In genomic region chr5:177476531-177477233, GRCh38 we compare ENCODE assay signal across 10 cellular contexts. TPM values are rescaled to one million over a fixed set of nuclear protein-coding genes. Genes with fewer than 3 reads are reported as not detected.
A peak's percentile ranks its signal among the peaks of the same experiment; 100 is the strongest.
DNase-seq lines count a peak whose midpoint lies in the region; ATAC-seq, FAIRE-seq and TF ChIP-seq lines count a peak whose summit lies in the region.
"Had no signal": no experiment of that assay in that cellular context is flagged by ENCODE, and none has a peak within 500 bp of the region (broad histone marks: within the 10 kb centered on the region; RNA-seq: fewer than 3 reads in every experiment).

No MANE protein-coding gene starts in this region.

- intact Hi-C loops in K562 (cut with micrococcal nuclease) = no loop called here

- H3K27me3 ChIP-seq in K562 (ENCODE audit: control insufficient read depth in 2 of 2, insufficient read depth in 2 of 2, low read length in 2 of 2) (no peaks in the 10 kb centered on the region), osteoblast (ENCODE audit: insufficient read depth, low read length) (no peaks in the 10 kb centered on the region)

- H3K4me3 ChIP-seq in K562 (no peak overlapping the region), osteoblast (ENCODE audit: insufficient read depth, low read length) (no peak overlapping the region)

- H3K9ac ChIP-seq in K562 (ENCODE audit: insufficient read depth in 1 of 2, low read depth in 2 of 2, low read length in 2 of 2) = no peak overlapping the region

- H4K20me1 ChIP-seq in K562 (replicated peaks; ENCODE audit: control insufficient read depth, insufficient read depth, low read length) (no peaks in the 10 kb centered on the region), osteoblast (ENCODE audit: insufficient read depth, low read length) (peaks cover 17% of the 10 kb centered on the region)

- H3K79me2 ChIP-seq in K562 (ENCODE audit: control insufficient read depth, insufficient read depth, low read length) (peaks cover 12% of the 10 kb centered on the region), osteoblast (ENCODE audit: insufficient read depth, low read length) (peaks cover 12% of the 10 kb centered on the region)

- in situ Hi-C loops in K562 (cut with MboI) = no loop called here

- H3K27ac ChIP-seq in K562 (ENCODE audit: extremely low read depth, low read depth, low read length) (peak overlapping the region; percentile 45; the same call in 2 of the 3 replicates), osteoblast (ENCODE audit: low read depth, low read length) (no peak overlapping the region)

- BruUV-seq in K562 (replicated peaks; lab: Mats Ljungman, UMichigan) = no TSS peak

- H3K9me1 ChIP-seq in K562 (ENCODE audit: control insufficient read depth, insufficient read depth, low read length) = no peaks in the 10 kb centered on the region

- no peak for ATAC-seq in K562
- no peak for ATAC-seq in GM19467 (IDR thresholded peaks at IDR 0.05; ENCODE audit: unreplicated experiment)

- TF ChIP-seq CTCF in K562 (IDR thresholded peaks at IDR 0.05 in 2 of 3, conservative IDR thresholded peaks at IDR 0.05 in 1 of 3; ENCODE audit: insufficient read depth in 2 of 3, low read depth in 1 of 3, low read length in 3 of 3) (no peak), osteoblast (IDR thresholded peaks at IDR 0.05; ENCODE audit: extremely low read depth, low read depth, low read length) (no peak)

- TF ChIP-seq EP300 in K562 (IDR thresholded peaks at IDR 0.05; ENCODE audit: low read length) = no peak

- no peak for TF ChIP-seq RAD21 in K562 (CRISPR knock-in tag; conservative IDR thresholded peaks at IDR 0.05 in 1 of 2, IDR thresholded peaks at IDR 0.05 in 1 of 2)

- H3K9me3 ChIP-seq in K562 (replicated peaks; ENCODE audit: control insufficient read depth, insufficient read depth, low read depth, low read length) (no peaks in the 10 kb centered on the region), osteoblast (ENCODE audit: low read depth, low read length) (no peaks in the 10 kb centered on the region)

- H2AFZ ChIP-seq in K562 (ENCODE audit: low read depth, low read length) (peak overlapping the region; percentile 56; the same call in 1 of the 2 replicates), osteoblast (ENCODE audit: low read length) (no peak overlapping the region)

- 59% methylated on average over 17 of the region's 18 CpGs for WGBS in K562 (ENCODE audit: insufficient coverage, low coverage, missing lambda C conversion rate)

- no peak for TF ChIP-seq POLR2A in K562 (conservative IDR thresholded peaks at IDR 0.05)

- H3K36me3 ChIP-seq in K562 (ENCODE audit: control insufficient read depth, insufficient read depth, low read length) (peaks cover 12% of the 10 kb centered on the region; the same call in 2 of the 3 replicates), osteoblast (ENCODE audit: insufficient read depth, low read length) (peaks cover 15% of the 10 kb centered on the region)

- H3K4me2 ChIP-seq in K562 (ENCODE audit: insufficient read depth, low read length) (no peak overlapping the region), osteoblast (ENCODE audit: insufficient read depth, low read length) (no peak overlapping the region)

- peaks cover 35 to 56% of the 10 kb centered on the region in 2 experiments for H3K4me1 ChIP-seq in K562 (replicated peaks in 1 of 2; ENCODE audit: control insufficient read depth in 2 of 2, insufficient read depth in 2 of 2, low read length in 2 of 2)
- peaks cover 21% of the 10 kb centered on the region for H3K4me1 ChIP-seq in osteoblast (ENCODE audit: insufficient read depth, low read length)

- CTCF ChIA-PET in K562 (lab: Yijun Ruan, JAX; ENCODE audit: low intra/inter-chr PET ratio) = no interaction called here

- peak; percentile 73 for FAIRE-seq in K562 (lab: Jason Lieb, UNC)
- FAIRE-seq: G401.6, urothelium cell line had no signal

- POLR2A ChIA-PET in K562 (lab: Yijun Ruan, JAX) = interaction anchor here (0.6 to 5.4 kb wide), 11 partner anchors 9 to 482 kb away, joined by 3 to 30 read pairs (median 4); no protein-coding TSS in a partner anchor

- DNase-seq in HCEC 1CT = peak; percentile 51
- peak in 1 of 4 experiments; percentile 31 for DNase-seq in K562 (ENCODE audit: extremely low read depth in 1 of 4, low spot score in 3 of 4)
- DNase-seq in osteoblast (ENCODE audit: insufficient read length, low spot score, missing footprints) = peak; percentile 90
- DNase-seq in NCI-H345 (lab: John Stamatoyannopoulos, UW) = no peak
- no peak for DNase-seq in T-helper 9 cell
- DNase-seq: activated naive CD4-positive, alpha-beta T cell treated with anti-CD3 and anti-CD28 coated beads, Interleukin-2, amount 10 ng/mL, durations not matched to agents 7 days and 5 days; stimulated activated CD4-positive, alpha-beta T cell treated with anti-CD3 and anti-CD28 coated beads, Interleukin-4, amount 100 ng/mL, for 1 hour had no signal

RNA-seq across cellular contexts. Expression of gene DBN1, which starts 3.2 kb away (rescaled TPM):
- 62.9 and 114 TPM in 2 replicates for total RNA-seq in K562 (2011; cell fraction: chromatin; rRNA removed; ENCODE audit: low replicate concordance)
- total RNA-seq in K562 (2011; cell fraction: nucleolus; rRNA removed) = 51.0 and 54.6 TPM in 2 replicates
- 24.9 and 46.2 TPM in 2 replicates for total RNA-seq in K562 (2011; cell fraction: nucleoplasm; rRNA removed)
- total RNA-seq in K562 (2014; rRNA removed) (72.9 and 87.2 TPM in 2 replicates), K562 (2014; rRNA removed; fragmentation: Illumina TruSeq; extraction: Trizol) (11.7 and 12.3 TPM in 2 replicates), K562 (2015; rRNA removed; fragmentation: Illumina TruSeq; extraction: Trizol) (27.9 and 33.0 TPM in 2 replicates), K562 (2021) (78.9 and 84.3 TPM in 2 replicates), osteoblast (121 and 139 TPM in 2 replicates)
- polyA plus RNA-seq in K562 (2011; rRNA removed) (34.3 and 44.2 TPM in 2 replicates), K562 (2014; fragmentation: Illumina TruSeq; extraction: Trizol) (22.1 and 54.4 TPM in 2 replicates), K562 (2014; fragmentation: Nextera tagmentation; extraction: Ambion mirVana) (under 1 TPM; 0.25 to 0.34 TPM), K562 (2014; rRNA removed) (53.2 and 81.8 TPM in 2 replicates)
- 21.2 and 83.9 TPM in 2 replicates for polyA plus RNA-seq in K562 (2011; cell fraction: cytosol; rRNA removed)
- 142 and 188 TPM in 2 replicates for polyA plus RNA-seq in K562 (2011; cell fraction: nucleus; rRNA removed)
- polyA plus RNA-seq in K562 (2012) = 44.7 and 45.1 TPM in 2 replicates
- 20.0 and 24.6 TPM in 2 replicates for polyA minus RNA-seq in K562 (2011; rRNA and poly(A)+ RNA removed)
- polyA minus RNA-seq in K562 (2011; cell fraction: cytosol; rRNA and poly(A)+ RNA removed) = 26.6 and 37.0 TPM in 2 replicates
- polyA minus RNA-seq in K562 (2011; cell fraction: nucleus; rRNA and poly(A)+ RNA removed) = 30.0 and 61.5 TPM in 2 replicates

RNA-seq across cellular contexts. Expression of gene PDLIM7, which starts 20.7 kb away (rescaled TPM):
- total RNA-seq in K562 (2011; cell fraction: chromatin; rRNA removed; ENCODE audit: low replicate concordance) = 145 and 420 TPM in 2 replicates
- total RNA-seq in K562 (2011; cell fraction: nucleolus; rRNA removed) = 271 and 275 TPM in 2 replicates
- 200 and 231 TPM in 2 replicates for total RNA-seq in K562 (2011; cell fraction: nucleoplasm; rRNA removed)
- total RNA-seq in K562 (2014; rRNA removed) (85.6 and 89.0 TPM in 2 replicates), K562 (2014; rRNA removed; fragmentation: Illumina TruSeq; extraction: Trizol) (6.4 and 10.4 TPM in 2 replicates), K562 (2015; rRNA removed; fragmentation: Illumina TruSeq; extraction: Trizol) (32.6 and 38.1 TPM in 2 replicates), K562 (2021) (112 and 124 TPM in 2 replicates), osteoblast (157 and 159 TPM in 2 replicates)
- polyA plus RNA-seq in K562 (2011; rRNA removed) (34.7 and 66.8 TPM in 2 replicates), K562 (2014; fragmentation: Illumina TruSeq; extraction: Trizol) (25.5 and 49.4 TPM in 2 replicates), K562 (2014; fragmentation: Nextera tagmentation; extraction: Ambion mirVana) (1 to 10 TPM; 2.1 to 4.1 TPM), K562 (2014; rRNA removed) (115 and 119 TPM in 2 replicates)
- 40.6 and 105 TPM in 2 replicates for polyA plus RNA-seq in K562 (2011; cell fraction: cytosol; rRNA removed)
- 255 and 454 TPM in 2 replicates for polyA plus RNA-seq in K562 (2011; cell fraction: nucleus; rRNA removed)
- polyA plus RNA-seq in K562 (2012) = 79.5 and 127 TPM in 2 replicates
- 18.4 and 18.7 TPM in 2 replicates for polyA minus RNA-seq in K562 (2011; rRNA and poly(A)+ RNA removed)
- 39.0 and 41.5 TPM in 2 replicates for polyA minus RNA-seq in K562 (2011; cell fraction: cytosol; rRNA and poly(A)+ RNA removed)
- 90.7 and 100 TPM in 2 replicates for polyA minus RNA-seq in K562 (2011; cell fraction: nucleus; rRNA and poly(A)+ RNA removed)

RNA-seq across cellular contexts. Expression of gene PRR7, which starts 30.1 kb away (rescaled TPM):
- 1.6 TPM in 1 of 2 replicates, not detected in the other for total RNA-seq in K562 (2011; cell fraction: chromatin; rRNA removed; ENCODE audit: low replicate concordance)
- 3.3 and 4.7 TPM in 2 replicates for total RNA-seq in K562 (2011; cell fraction: nucleolus; rRNA removed)
- 1.0 and 1.9 TPM in 2 replicates for total RNA-seq in K562 (2011; cell fraction: nucleoplasm; rRNA removed)
- total RNA-seq in K562 (2014; rRNA removed) (11.3 and 14.9 TPM in 2 replicates), K562 (2014; rRNA removed; fragmentation: Illumina TruSeq; extraction: Trizol) (not detected in 2 replicates), K562 (2015; rRNA removed; fragmentation: Illumina TruSeq; extraction: Trizol) (0.80 and 1.2 TPM in 2 replicates), K562 (2021) (9.7 and 10.4 TPM in 2 replicates), osteoblast (10.0 and 12.7 TPM in 2 replicates)
- polyA plus RNA-seq in K562 (2011; rRNA removed) (0.92 and 1.0 TPM in 2 replicates), K562 (2014; fragmentation: Illumina TruSeq; extraction: Trizol) (0.24 TPM in 1 of 2 replicates, not detected in the other), K562 (2014; fragmentation: Nextera tagmentation; extraction: Ambion mirVana) (not detected), K562 (2014; rRNA removed) (10.9 and 11.2 TPM in 2 replicates)
- polyA plus RNA-seq in K562 (2011; cell fraction: cytosol; rRNA removed) = 3.5 and 22.1 TPM in 2 replicates
- 3.3 and 7.7 TPM in 2 replicates for polyA plus RNA-seq in K562 (2011; cell fraction: nucleus; rRNA removed)
- polyA plus RNA-seq in K562 (2012) = 2.3 and 4.3 TPM in 2 replicates
- not detected in 2 replicates for polyA minus RNA-seq in K562 (2011; rRNA and poly(A)+ RNA removed)
- 3.3 and 6.1 TPM in 2 replicates for polyA minus RNA-seq in K562 (2011; cell fraction: cytosol; rRNA and poly(A)+ RNA removed)
- polyA minus RNA-seq in K562 (2011; cell fraction: nucleus; rRNA and poly(A)+ RNA removed) = 2.1 and 2.6 TPM in 2 replicates

RNA-seq across cellular contexts. Expression of gene DOK3, which starts 32.9 kb away (rescaled TPM):
- total RNA-seq in K562 (2011; cell fraction: chromatin; rRNA removed; ENCODE audit: low replicate concordance) = 31.3 and 80.0 TPM in 2 replicates
- total RNA-seq in K562 (2011; cell fraction: nucleolus; rRNA removed) = 40.8 and 45.7 TPM in 2 replicates
- 31.9 and 45.3 TPM in 2 replicates for total RNA-seq in K562 (2011; cell fraction: nucleoplasm; rRNA removed)
- total RNA-seq in K562 (2014; rRNA removed) (9.2 and 11.0 TPM in 2 replicates), K562 (2014; rRNA removed; fragmentation: Illumina TruSeq; extraction: Trizol) (2.0 TPM in 2 replicates), K562 (2015; rRNA removed; fragmentation: Illumina TruSeq; extraction: Trizol) (5.9 and 7.2 TPM in 2 replicates), K562 (2021) (15.7 and 21.1 TPM in 2 replicates), osteoblast (1.1 and 1.5 TPM in 2 replicates)
- polyA plus RNA-seq in K562 (2011; rRNA removed) (8.0 and 16.1 TPM in 2 replicates), K562 (2014; fragmentation: Illumina TruSeq; extraction: Trizol) (10.1 and 12.5 TPM in 2 replicates), K562 (2014; fragmentation: Nextera tagmentation; extraction: Ambion mirVana) (1 to 10 TPM; 1.3 to 1.7 TPM), K562 (2014; rRNA removed) (16.9 and 23.0 TPM in 2 replicates)
- polyA plus RNA-seq in K562 (2011; cell fraction: cytosol; rRNA removed) = 15.1 and 21.5 TPM in 2 replicates
- polyA plus RNA-seq in K562 (2011; cell fraction: nucleus; rRNA removed) = 70.3 and 111 TPM in 2 replicates
- 14.5 and 23.5 TPM in 2 replicates for polyA plus RNA-seq in K562 (2012)
- 3.9 and 4.1 TPM in 2 replicates for polyA minus RNA-seq in K562 (2011; rRNA and poly(A)+ RNA removed)
- 7.4 and 11.9 TPM in 2 replicates for polyA minus RNA-seq in K562 (2011; cell fraction: cytosol; rRNA and poly(A)+ RNA removed)
- 18.3 and 19.9 TPM in 2 replicates for polyA minus RNA-seq in K562 (2011; cell fraction: nucleus; rRNA and poly(A)+ RNA removed)

RNA-seq across cellular contexts. Expression of gene DDX41, which starts 40.1 kb away (rescaled TPM):
- total RNA-seq in K562 (2011; cell fraction: chromatin; rRNA removed; ENCODE audit: low replicate concordance) = 156 and 392 TPM in 2 replicates
- 235 and 242 TPM in 2 replicates for total RNA-seq in K562 (2011; cell fraction: nucleolus; rRNA removed)
- 123 and 170 TPM in 2 replicates for total RNA-seq in K562 (2011; cell fraction: nucleoplasm; rRNA removed)
- total RNA-seq in K562 (2014; rRNA removed) (284 and 396 TPM in 2 replicates), K562 (2014; rRNA removed; fragmentation: Illumina TruSeq; extraction: Trizol) (41.4 and 53.7 TPM in 2 replicates), K562 (2015; rRNA removed; fragmentation: Illumina TruSeq; extraction: Trizol) (97.1 and 116 TPM in 2 replicates), K562 (2021) (164 and 167 TPM in 2 replicates), osteoblast (49.5 and 68.4 TPM in 2 replicates)
- polyA plus RNA-seq in K562 (2011; rRNA removed) (138 and 148 TPM in 2 replicates), K562 (2014; fragmentation: Illumina TruSeq; extraction: Trizol) (94.9 and 113 TPM in 2 replicates), K562 (2014; fragmentation: Nextera tagmentation; extraction: Ambion mirVana) (10 to 100 TPM; 38.2 to 60.1 TPM), K562 (2014; rRNA removed) (234 and 236 TPM in 2 replicates)
- polyA plus RNA-seq in K562 (2011; cell fraction: cytosol; rRNA removed) = 199 and 327 TPM in 2 replicates
- 545 and 753 TPM in 2 replicates for polyA plus RNA-seq in K562 (2011; cell fraction: nucleus; rRNA removed)
- 166 and 178 TPM in 2 replicates for polyA plus RNA-seq in K562 (2012)
- polyA minus RNA-seq in K562 (2011; rRNA and poly(A)+ RNA removed) = 143 and 154 TPM in 2 replicates
- 157 and 376 TPM in 2 replicates for polyA minus RNA-seq in K562 (2011; cell fraction: cytosol; rRNA and poly(A)+ RNA removed)
- polyA minus RNA-seq in K562 (2011; cell fraction: nucleus; rRNA and poly(A)+ RNA removed) = 191 and 218 TPM in 2 replicates

Comparison
In these comparisons a context has a peak if more than half of its experiments do, and no peak if none do; other contexts are left out.
1. DNase-seq: peak in HCEC 1CT (single experiment) and osteoblast (single experiment); none in NCI-H345 (single experiment) and T-helper 9 cell (single experiment).